ENCODE assay signal across 1 cellular context in the genomic region with DNA sequence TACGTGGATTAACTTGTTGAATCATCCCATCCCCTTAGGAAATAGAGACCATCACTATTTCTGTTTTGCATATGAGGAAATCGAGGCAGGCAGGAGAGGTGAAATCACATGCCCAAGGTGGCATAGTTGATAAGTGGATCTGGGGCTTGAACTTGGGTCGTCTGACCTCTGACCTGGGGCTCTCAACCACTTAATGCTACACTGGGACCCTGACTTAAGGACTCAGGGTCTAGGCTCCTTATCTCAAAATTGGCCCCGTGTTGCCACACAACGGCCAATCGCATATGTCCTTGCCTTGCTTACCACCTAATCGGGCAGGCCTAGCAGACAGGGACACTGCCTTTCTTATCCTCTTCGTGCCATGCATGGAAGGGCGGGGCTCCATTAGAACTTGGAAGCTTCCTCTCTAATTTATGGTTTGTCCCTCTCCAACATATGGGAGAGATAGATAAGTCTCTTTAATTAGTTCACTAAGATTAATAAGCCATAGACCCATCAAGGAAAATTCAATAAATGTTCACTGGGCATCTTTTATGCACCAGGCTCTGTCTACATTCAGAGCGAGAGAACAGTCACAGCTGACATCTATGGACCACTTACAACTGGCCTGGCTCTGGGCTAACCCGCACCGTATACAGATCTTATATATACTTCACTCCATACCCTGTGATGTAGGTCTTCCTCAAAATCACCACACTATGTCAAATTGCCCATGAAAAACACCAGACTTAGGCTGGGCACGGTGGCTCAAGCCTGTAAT.
TF ChIP-seq lines count a peak whose summit lies in the region.

No MANE protein-coding gene starts in this region.

TF ChIP-seq in WTC11, 78 proteins besides CTCF, POLR2A, EP300 and RAD21 (continued from another document):
- TF ChIP-seq, protein P1, sequence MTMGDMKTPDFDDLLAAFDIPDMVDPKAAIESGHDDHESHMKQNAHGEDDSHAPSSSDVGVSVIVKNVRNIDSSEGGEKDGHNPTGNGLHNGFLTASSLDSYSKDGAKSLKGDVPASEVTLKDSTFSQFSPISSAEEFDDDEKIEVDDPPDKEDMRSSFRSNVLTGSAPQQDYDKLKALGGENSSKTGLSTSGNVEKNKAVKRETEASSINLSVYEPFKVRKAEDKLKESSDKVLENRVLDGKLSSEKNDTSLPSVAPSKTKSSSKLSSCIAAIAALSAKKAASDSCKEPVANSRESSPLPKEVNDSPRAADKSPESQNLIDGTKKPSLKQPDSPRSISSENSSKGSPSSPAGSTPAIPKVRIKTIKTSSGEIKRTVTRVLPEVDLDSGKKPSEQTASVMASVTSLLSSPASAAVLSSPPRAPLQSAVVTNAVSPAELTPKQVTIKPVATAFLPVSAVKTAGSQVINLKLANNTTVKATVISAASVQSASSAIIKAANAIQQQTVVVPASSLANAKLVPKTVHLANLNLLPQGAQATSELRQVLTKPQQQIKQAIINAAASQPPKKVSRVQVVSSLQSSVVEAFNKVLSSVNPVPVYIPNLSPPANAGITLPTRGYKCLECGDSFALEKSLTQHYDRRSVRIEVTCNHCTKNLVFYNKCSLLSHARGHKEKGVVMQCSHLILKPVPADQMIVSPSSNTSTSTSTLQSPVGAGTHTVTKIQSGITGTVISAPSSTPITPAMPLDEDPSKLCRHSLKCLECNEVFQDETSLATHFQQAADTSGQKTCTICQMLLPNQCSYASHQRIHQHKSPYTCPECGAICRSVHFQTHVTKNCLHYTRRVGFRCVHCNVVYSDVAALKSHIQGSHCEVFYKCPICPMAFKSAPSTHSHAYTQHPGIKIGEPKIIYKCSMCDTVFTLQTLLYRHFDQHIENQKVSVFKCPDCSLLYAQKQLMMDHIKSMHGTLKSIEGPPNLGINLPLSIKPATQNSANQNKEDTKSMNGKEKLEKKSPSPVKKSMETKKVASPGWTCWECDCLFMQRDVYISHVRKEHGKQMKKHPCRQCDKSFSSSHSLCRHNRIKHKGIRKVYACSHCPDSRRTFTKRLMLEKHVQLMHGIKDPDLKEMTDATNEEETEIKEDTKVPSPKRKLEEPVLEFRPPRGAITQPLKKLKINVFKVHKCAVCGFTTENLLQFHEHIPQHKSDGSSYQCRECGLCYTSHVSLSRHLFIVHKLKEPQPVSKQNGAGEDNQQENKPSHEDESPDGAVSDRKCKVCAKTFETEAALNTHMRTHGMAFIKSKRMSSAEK (CRISPR knock-in tag; IDR thresholded peaks at IDR 0.05; ENCODE audit: borderline replicate concordance) = no peak
- no peak for TF ChIP-seq MYBL2 (CRISPR knock-in tag; IDR thresholded peaks at IDR 0.05)
- TF ChIP-seq NR1H2 (CRISPR knock-in tag; IDR thresholded peaks at IDR 0.05) = no peak
- TF ChIP-seq, protein P2, sequence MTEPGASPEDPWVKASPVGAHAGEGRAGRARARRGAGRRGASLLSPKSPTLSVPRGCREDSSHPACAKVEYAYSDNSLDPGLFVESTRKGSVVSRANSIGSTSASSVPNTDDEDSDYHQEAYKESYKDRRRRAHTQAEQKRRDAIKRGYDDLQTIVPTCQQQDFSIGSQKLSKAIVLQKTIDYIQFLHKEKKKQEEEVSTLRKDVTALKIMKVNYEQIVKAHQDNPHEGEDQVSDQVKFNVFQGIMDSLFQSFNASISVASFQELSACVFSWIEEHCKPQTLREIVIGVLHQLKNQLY (CRISPR knock-in tag; IDR thresholded peaks at IDR 0.05) = no peak
- TF ChIP-seq SOX15 (CRISPR knock-in tag; IDR thresholded peaks at IDR 0.05) = no peak
- TF ChIP-seq, protein P3, sequence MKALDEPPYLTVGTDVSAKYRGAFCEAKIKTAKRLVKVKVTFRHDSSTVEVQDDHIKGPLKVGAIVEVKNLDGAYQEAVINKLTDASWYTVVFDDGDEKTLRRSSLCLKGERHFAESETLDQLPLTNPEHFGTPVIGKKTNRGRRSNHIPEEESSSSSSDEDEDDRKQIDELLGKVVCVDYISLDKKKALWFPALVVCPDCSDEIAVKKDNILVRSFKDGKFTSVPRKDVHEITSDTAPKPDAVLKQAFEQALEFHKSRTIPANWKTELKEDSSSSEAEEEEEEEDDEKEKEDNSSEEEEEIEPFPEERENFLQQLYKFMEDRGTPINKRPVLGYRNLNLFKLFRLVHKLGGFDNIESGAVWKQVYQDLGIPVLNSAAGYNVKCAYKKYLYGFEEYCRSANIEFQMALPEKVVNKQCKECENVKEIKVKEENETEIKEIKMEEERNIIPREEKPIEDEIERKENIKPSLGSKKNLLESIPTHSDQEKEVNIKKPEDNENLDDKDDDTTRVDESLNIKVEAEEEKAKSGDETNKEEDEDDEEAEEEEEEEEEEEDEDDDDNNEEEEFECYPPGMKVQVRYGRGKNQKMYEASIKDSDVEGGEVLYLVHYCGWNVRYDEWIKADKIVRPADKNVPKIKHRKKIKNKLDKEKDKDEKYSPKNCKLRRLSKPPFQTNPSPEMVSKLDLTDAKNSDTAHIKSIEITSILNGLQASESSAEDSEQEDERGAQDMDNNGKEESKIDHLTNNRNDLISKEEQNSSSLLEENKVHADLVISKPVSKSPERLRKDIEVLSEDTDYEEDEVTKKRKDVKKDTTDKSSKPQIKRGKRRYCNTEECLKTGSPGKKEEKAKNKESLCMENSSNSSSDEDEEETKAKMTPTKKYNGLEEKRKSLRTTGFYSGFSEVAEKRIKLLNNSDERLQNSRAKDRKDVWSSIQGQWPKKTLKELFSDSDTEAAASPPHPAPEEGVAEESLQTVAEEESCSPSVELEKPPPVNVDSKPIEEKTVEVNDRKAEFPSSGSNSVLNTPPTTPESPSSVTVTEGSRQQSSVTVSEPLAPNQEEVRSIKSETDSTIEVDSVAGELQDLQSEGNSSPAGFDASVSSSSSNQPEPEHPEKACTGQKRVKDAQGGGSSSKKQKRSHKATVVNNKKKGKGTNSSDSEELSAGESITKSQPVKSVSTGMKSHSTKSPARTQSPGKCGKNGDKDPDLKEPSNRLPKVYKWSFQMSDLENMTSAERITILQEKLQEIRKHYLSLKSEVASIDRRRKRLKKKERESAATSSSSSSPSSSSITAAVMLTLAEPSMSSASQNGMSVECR (CRISPR knock-in tag; IDR thresholded peaks at IDR 0.05; ENCODE audit: borderline replicate concordance) = no peak
